1 cellular context compared by ENCODE assay signal in genomic region chr20:62922451-62922921, GRCh38.
TF ChIP-seq lines count a peak whose summit lies in the region.

No MANE protein-coding gene starts in this region.

TF ChIP-seq in GM12878, 131 proteins besides CTCF, POLR2A, EP300 and RAD21 (continued from another document):
- TF ChIP-seq FOXM1 (IDR thresholded peaks at IDR 0.05; ENCODE audit: low read depth, low read length), result no peak
- TF ChIP-seq SMARCA5 (IDR thresholded peaks at IDR 0.05), result peak; percentile 59; the same call in 1 of the 2 replicates
- TF ChIP-seq YY1 (IDR thresholded peaks at IDR 0.05; ENCODE audit: low read depth, low read length), result no peak
- no peak for TF ChIP-seq ATF3 (IDR thresholded peaks at IDR 0.05; ENCODE audit: borderline replicate concordance, extremely low read depth, low read depth, low read length)
- TF ChIP-seq IKZF1 (conservative IDR thresholded peaks at IDR 0.05), result 0 out of 2 replicates have a peak, but pooled peaks have one; percentile 17
- TF ChIP-seq SKIL (IDR thresholded peaks at IDR 0.05; ENCODE audit: low read depth, poor library complexity, severe bottlenecking), result no peak
